ENCODE assay signal across 1 cellular context in genomic region chrX:129540068-129540653, GRCh38.
TF ChIP-seq lines count a peak whose summit lies in the region.

Gene OCRL, plus strand, starts transcription at chrX:129540259. Its CDS starts 181 bp downstream, at chrX:129540440.

TF ChIP-seq in GM12878, 131 proteins besides CTCF, POLR2A, EP300 and RAD21 (continued from another document and continues in another):
- TF ChIP-seq SMC3 (IDR thresholded peaks at IDR 0.05; ENCODE audit: borderline replicate concordance, low read length) (no peak), ASH2L (IDR thresholded peaks at IDR 0.05; ENCODE audit: borderline replicate concordance, low read depth) (no peak), PBX3 (IDR thresholded peaks at IDR 0.05; ENCODE audit: insufficient replicate concordance, low read depth, low read length) (no peak), ZNF217 (IDR thresholded peaks at IDR 0.05) (no peak), JUNB (IDR thresholded peaks at IDR 0.05) (no peak), SPI1 (IDR thresholded peaks at IDR 0.05; ENCODE audit: borderline replicate concordance, insufficient read depth, low read depth, low read length) (0 out of 2 replicates have a peak, but pooled peaks have one; percentile 5), HSF1 (IDR thresholded peaks at IDR 0.05; ENCODE audit: low read depth, low read length) (no peak), HDGF (IDR thresholded peaks at IDR 0.05) (no peak), IKZF1 (conservative IDR thresholded peaks at IDR 0.05) (peak; percentile 81), MXI1 (IDR thresholded peaks at IDR 0.05; ENCODE audit: low read depth, low read length) (no peak), ETV6 (conservative IDR thresholded peaks at IDR 0.05 in 1 of 2, IDR thresholded peaks at IDR 0.05 in 1 of 2; ENCODE audit: borderline replicate concordance in 1 of 2, low read depth in 1 of 2) (no peak), PAX5 (IDR thresholded peaks at IDR 0.05; ENCODE audit: borderline replicate concordance, low read depth, low read length) (no peak), SRF (IDR thresholded peaks at IDR 0.05; ENCODE audit: low read depth in 2 of 2, low read length in 2 of 2) (no peak), E4F1 (IDR thresholded peaks at IDR 0.05; ENCODE audit: borderline replicate concordance, partially characterized antibody) (no peak), PRDM15 (CRISPR knock-in tag; IDR thresholded peaks at IDR 0.05) (no peak), ESRRA (IDR thresholded peaks at IDR 0.05; ENCODE audit: low read length) (no peak), CREB1 (IDR thresholded peaks at IDR 0.05; ENCODE audit: low read depth) (no peak), CBX3 (IDR thresholded peaks at IDR 0.05; ENCODE audit: borderline replicate concordance, low read depth) (no peak), MTA3 (IDR thresholded peaks at IDR 0.05; ENCODE audit: borderline replicate concordance, low read length) (no peak), GATAD2B (conservative IDR thresholded peaks at IDR 0.05; ENCODE audit: low read depth) (0 out of 2 replicates have a peak, but pooled peaks have one; percentile 28), ZNF207 (IDR thresholded peaks at IDR 0.05; ENCODE audit: borderline replicate concordance) (no peak), ATF3 (IDR thresholded peaks at IDR 0.05; ENCODE audit: borderline replicate concordance, extremely low read depth, low read depth, low read length) (no peak), ZBTB33 (IDR thresholded peaks at IDR 0.05) (no peak), STAT1 (conservative IDR thresholded peaks at IDR 0.05) (no peak), ZBTB40 (IDR thresholded peaks at IDR 0.05; ENCODE audit: borderline replicate concordance) (no peak), CUX1 (IDR thresholded peaks at IDR 0.05; ENCODE audit: insufficient replicate concordance, low read depth, low read length) (no peak), NBN (IDR thresholded peaks at IDR 0.05) (no peak), USF1 (IDR thresholded peaks at IDR 0.05; ENCODE audit: borderline replicate concordance, extremely low read length, insufficient read depth, low read depth, low read length) (no peak), RCOR1 (conservative IDR thresholded peaks at IDR 0.05; ENCODE audit: low read depth, low read length) (no peak), NR2C1 (IDR thresholded peaks at IDR 0.05) (no peak), SMAD5 (IDR thresholded peaks at IDR 0.05; ENCODE audit: low read depth) (no peak), CEBPB (IDR thresholded peaks at IDR 0.05; ENCODE audit: borderline replicate concordance in 1 of 2, low read depth in 2 of 2, low read length in 2 of 2) (no peak), IKZF2 (IDR thresholded peaks at IDR 0.05) (peak; percentile 30 to 43; a peak in 3 of 4 replicates), MEF2B (IDR thresholded peaks at IDR 0.05; ENCODE audit: partially characterized antibody, poor library complexity, severe bottlenecking) (no peak), EGR1 (IDR thresholded peaks at IDR 0.05; ENCODE audit: borderline replicate concordance in 1 of 2, low read depth in 2 of 2, low read length in 2 of 2) (0 out of 3 replicates have a peak, but pooled peaks of 1 of the 2 experiments have one; percentile 23)
